In the genomic region with DNA sequence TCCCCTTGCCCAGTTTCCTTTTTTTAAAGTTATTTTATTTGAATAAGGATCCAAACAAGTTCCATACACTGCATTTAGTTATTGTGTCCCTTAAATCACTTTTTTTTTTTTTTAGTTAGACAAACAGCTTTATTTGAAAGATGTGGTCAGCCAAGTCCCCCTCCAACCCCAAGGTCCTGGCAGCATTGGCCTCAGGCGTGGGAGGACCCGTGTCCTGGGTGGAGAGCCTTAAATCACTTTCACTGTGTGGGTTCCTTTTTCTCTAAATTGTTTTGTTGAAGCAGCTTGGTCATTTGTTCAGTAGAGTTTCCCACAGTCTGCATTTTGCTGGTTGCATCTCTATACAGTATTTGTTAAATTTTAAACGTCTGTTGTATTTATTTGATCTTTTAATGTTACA, we compare ENCODE assay signal across 27 cellular contexts. TPM values are rescaled to one million over a fixed set of nuclear protein-coding genes. Genes with fewer than 3 reads are reported as not detected.
DNase-seq lines count a peak whose midpoint lies in the region; ATAC-seq, FAIRE-seq and TF ChIP-seq lines count a peak whose summit lies in the region.
"Had no signal": no experiment of that assay in that cellular context is flagged by ENCODE, and none has a peak within 500 bp of the region (broad histone marks: within the 10 kb centered on the region; RNA-seq: fewer than 3 reads in every experiment).

No MANE protein-coding gene starts in this region.

- intact Hi-C loops in GM12878 (cut with micrococcal nuclease; ENCODE audit: unreplicated experiment) = no loop called here

- H3K4me1 ChIP-seq in GM12878 (ENCODE audit: control insufficient read depth, insufficient read depth, low read length) (peaks cover 10% of the 10 kb centered on the region), trophoblast cell (ENCODE audit: control insufficient read depth in 1 of 2, insufficient read depth in 2 of 2, low read length in 2 of 2) (peaks cover 0 to 2% of the 10 kb centered on the region in 2 experiments)

- H3K4me1 Mint-ChIP-seq in nephron progenitor cell = peaks cover 34% of the 10 kb centered on the region

- TF ChIP-seq CTCF in NB4 (IDR thresholded peaks at IDR 0.05; ENCODE audit: low read depth, low read length) (no peak), GM12878 (IDR thresholded peaks at IDR 0.05 in 2 of 3, conservative IDR thresholded peaks at IDR 0.05 in 1 of 3; ENCODE audit: control insufficient read depth in 2 of 3, extremely low read depth in 1 of 3, insufficient read depth in 1 of 3, low read depth in 3 of 3, low read length in 3 of 3) (no peak), nephron progenitor cell (IDR thresholded peaks at IDR 0.05) (no peak), D721Med (IDR thresholded peaks at IDR 0.05; ENCODE audit: insufficient read depth, missing control alignments) (no peak)

- RAD21 ChIA-PET in GM12878 (lab: Charles Lee; ENCODE audit: unreplicated experiment) = interaction anchor here (0.7 kb wide), 1 partner anchor 63 kb away, joined by 3 read pairs; no protein-coding TSS in a partner anchor

- SMC1A ChIA-PET in GM12878 (lab: Charles Lee; ENCODE audit: uncharacterized antibody, unreplicated experiment) = no interaction called here

- no peak overlapping the region for H4K12ac ChIP-seq in trophoblast cell (ENCODE audit: low read depth, low read length)

- no TSS peak for BruUV-seq in GM12878 (replicated peaks; lab: Mats Ljungman, UMichigan)

- POLR2A ChIA-PET in GM12878 (lab: Charles Lee) = interaction anchor here (0.7 to 8.4 kb wide), 2 partner anchors 21 to 63 kb away, joined by 3 to 140 read pairs; no protein-coding TSS in a partner anchor

- H3K36me3 Mint-ChIP-seq in nephron progenitor cell (ENCODE audit: low read depth) = peaks cover 9% of the 10 kb centered on the region

- H3K14ac ChIP-seq in trophoblast cell (ENCODE audit: low read length) = no peak overlapping the region

- H2BK120ac ChIP-seq in trophoblast cell (ENCODE audit: insufficient read depth, low read length, poor library complexity) = no peak overlapping the region

- H3K4me2 ChIP-seq in GM12878 (ENCODE audit: control insufficient read depth, insufficient read depth) = no peak overlapping the region
- H3K4me2 ChIP-seq in trophoblast cell (ENCODE audit: low read length) = no peak overlapping the region
- H3K4me2 ChIP-seq: PC-9 had no signal

- H3K9ac ChIP-seq in GM12878 (ENCODE audit: control insufficient read depth, insufficient read depth, low read length) (no peak overlapping the region), trophoblast cell (ENCODE audit: low read length) (no peak overlapping the region)

- H2AFZ ChIP-seq in GM12878 (ENCODE audit: control insufficient read depth, low read depth, low read length) (no peak overlapping the region), trophoblast cell (ENCODE audit: insufficient read depth, low read length, poor library complexity) (no peak overlapping the region)
- H2AFZ ChIP-seq: PC-9 had no signal

- H3K27me3 ChIP-seq in GM12878 (replicated peaks in 1 of 2; ENCODE audit: control insufficient read depth in 2 of 2, insufficient read depth in 2 of 2, low read length in 1 of 2) = no peaks in the 10 kb centered on the region
- no peaks in the 10 kb centered on the region for H3K27me3 ChIP-seq in trophoblast cell (ENCODE audit: insufficient read depth, low read length)

- CTCF ChIA-PET in GM12878 (lab: Yijun Ruan, JAX) = interaction anchor here (0.6 kb wide), 1 partner anchor 19 kb away, joined by 3 read pairs; no protein-coding TSS in a partner anchor

- H3K36me3 ChIP-seq in GM12878 (ENCODE audit: control insufficient read depth in 2 of 2, insufficient read depth in 2 of 2, low read length in 1 of 2) (no peaks in the 10 kb centered on the region), trophoblast cell (ENCODE audit: control insufficient read depth in 1 of 2, insufficient read depth in 2 of 2, low read length in 2 of 2) (no peaks in the 10 kb centered on the region)

- H3K4me3 ChIP-seq in NB4 (ENCODE audit: low read depth, low read length) (no peak overlapping the region), GM12878 (no peak overlapping the region), trophoblast cell (ENCODE audit: low read depth, low read length) (no peak overlapping the region)
- H3K4me3 ChIP-seq: PC-9 had no signal

- H3K27ac Mint-ChIP-seq in nephron progenitor cell = no peak overlapping the region
- H3K27ac Mint-ChIP-seq: B cell; CD8-positive, alpha-beta memory T cell had no signal

- no peak overlapping the region for H3K4ac ChIP-seq in trophoblast cell (ENCODE audit: low read depth, low read length)

- peak; percentile 26 for DNase-seq in NB4 (ENCODE audit: low read depth)
- DNase-seq in GM12878 (ENCODE audit: low read depth, low spot score) = no peak
- peak; percentile 37 for DNase-seq in nephron progenitor cell
- DNase-seq in trophoblast cell = no peak
- no peak for DNase-seq in D721Med (ENCODE audit: insufficient read length, low spot score)
- DNase-seq in RCC 7860 (ENCODE audit: low spot score) = no peak
- DNase-seq: CD8-positive, alpha-beta memory T cell; DMS79 treated with DMSO at 0.1 percent for 48 hours; GF-D8; GOT3; HCEC 1CT; Kasumi-1; NCI-H1417; NCI-H1694; NCI-H2029 treated with DMSO at 0.1 percent for 48 hours; NCI-H446 treated with DMSO at 0.1 percent for 48 hours; NCI-H526; NCI-H82; NK-92 treated with Interleukin-12 subunit alpha and Interleukin-12 subunit beta, amount 100 ng/mL, for 24 hours; PC-9; SHP77 treated with DMSO at 0.1 percent for 48 hours had no signal

- H3K79me2 ChIP-seq in GM12878 (ENCODE audit: control insufficient read depth, insufficient read depth, low read length) (peaks cover 24% of the 10 kb centered on the region), trophoblast cell (ENCODE audit: control insufficient read depth, insufficient read depth, low read length, poor library complexity) (peaks cover 1% of the 10 kb centered on the region)

- 75% methylated on average over 3 of the region's 3 CpGs for WGBS in GM12878 (ENCODE audit: insufficient coverage, insufficient replicate concordance, low lambda C conversion rate, missing lambda C conversion rate)
- WGBS in trophoblast cell (ENCODE audit: extremely low coverage, insufficient coverage, insufficient read length) = no CpG with 5 or more reads among the region's 3 CpGs

- H3K23ac ChIP-seq in trophoblast cell (ENCODE audit: low read length) = no peak overlapping the region

- H3K9me3 Mint-ChIP-seq in nephron progenitor cell = no peaks in the 10 kb centered on the region
- H3K9me3 Mint-ChIP-seq: CD8-positive, alpha-beta memory T cell had no signal

- FAIRE-seq in GM12878 (lab: Jason Lieb, UNC) = no peak
- FAIRE-seq in D721Med (lab: Jason Lieb, UNC) = no peak
- FAIRE-seq in RCC 7860 (lab: Jason Lieb, UNC) = no peak
- FAIRE-seq: GM12892 had no signal

- in situ Hi-C loops in GM12878 (cut with MboI) = no loop called here

- H3K27me3 Mint-ChIP-seq in nephron progenitor cell (ENCODE audit: low read depth, poor library complexity) = peaks cover 7% of the 10 kb centered on the region
- H3K27me3 Mint-ChIP-seq: B cell; CD8-positive, alpha-beta memory T cell had no signal

- no peak overlapping the region for H2AK5ac ChIP-seq in trophoblast cell (ENCODE audit: low read length)

- no peaks in the 10 kb centered on the region for H3K9me3 ChIP-seq in GM12878 (replicated peaks; ENCODE audit: control insufficient read depth, insufficient read depth, low read length)
- H3K9me3 ChIP-seq in trophoblast cell (ENCODE audit: insufficient read depth, low read depth, low read length) = no peaks in the 10 kb centered on the region

- TF ChIP-seq POLR2A in NB4 (IDR thresholded peaks at IDR 0.05; ENCODE audit: extremely low read depth, insufficient read length) (no peak), GM12878 (IDR thresholded peaks at IDR 0.05; ENCODE audit: low read depth, low read length) (no peak)

- no peak for ATAC-seq in GM12878
- ATAC-seq in HG02840 (IDR thresholded peaks at IDR 0.05; ENCODE audit: low FRiP score, unreplicated experiment) = no peak

- H3K79me1 ChIP-seq in trophoblast cell (ENCODE audit: low read length) = peaks cover 10% of the 10 kb centered on the region

- H3K27ac ChIP-seq in GM12878 (ENCODE audit: control insufficient read depth, insufficient read depth) (no peak overlapping the region), trophoblast cell (ENCODE audit: low read depth, low read length) (no peak overlapping the region)
- H3K27ac ChIP-seq: C4-2B, PC-9 had no signal

- H2BK5ac ChIP-seq in trophoblast cell (ENCODE audit: low read depth, low read length, poor library complexity) = no peak overlapping the region

- H4K8ac ChIP-seq in trophoblast cell (ENCODE audit: low read depth, low read length) = no peak overlapping the region

- H3K18ac ChIP-seq in trophoblast cell (ENCODE audit: low read length) = no peak overlapping the region

- peak overlapping the region; percentile 26 for H3K4me3 Mint-ChIP-seq in nephron progenitor cell
- H3K4me3 Mint-ChIP-seq: B cell had no signal

- no peak for TF ChIP-seq RAD21 in GM12878 (IDR thresholded peaks at IDR 0.05; ENCODE audit: insufficient read depth, low read depth, low read length)

- no peaks in the 10 kb centered on the region for H4K20me1 ChIP-seq in GM12878 (ENCODE audit: control insufficient read depth, insufficient read depth)

- H4K91ac ChIP-seq in trophoblast cell (ENCODE audit: low read depth, low read length) = no peak overlapping the region

- H2BK12ac ChIP-seq in trophoblast cell (ENCODE audit: low read length) = no peak overlapping the region

- no peak for TF ChIP-seq EP300 in GM12878 (IDR thresholded peaks at IDR 0.05; ENCODE audit: borderline replicate concordance in 1 of 2, control insufficient read depth in 1 of 2, low read depth in 2 of 2, low read length in 2 of 2)

RNA-seq across cellular contexts. Expression of a gene that starts 5.2 kb away (rescaled TPM):
- total RNA-seq in GM12878 (2013; cell fraction: nucleolus; rRNA removed) = 17.2 and 18.1 TPM in 2 replicates
- total RNA-seq in GM12878 (2014; rRNA removed) (35.4 and 39.0 TPM in 2 replicates), GM12878 (2014; rRNA removed; fragmentation: Illumina TruSeq; extraction: Trizol) (18.5 and 19.3 TPM in 2 replicates), GM12878 (2021) (18.5 and 21.3 TPM in 2 replicates)
- polyA plus RNA-seq in GM12878 (2011; ENCODE audit: low read depth) = 10.6 TPM
- polyA plus RNA-seq in GM12878 (2011; rRNA removed) (10.1 and 16.7 TPM in 2 replicates), GM12878 (2014; fragmentation: Illumina TruSeq; extraction: Trizol) (9.1 and 14.2 TPM in 2 replicates), GM12878 (2014; fragmentation: Nextera tagmentation; extraction: Ambion mirVana) (1 to 10 TPM; 2.5 to 6.3 TPM), GM12878 (2014; rRNA removed) (22.7 and 26.0 TPM in 2 replicates), GM12878 (2016; fragmentation: Nextera tagmentation; extraction: Ambion mirVana) (10 to 100 TPM; 40.1 to 41.9 TPM)
- polyA plus RNA-seq in GM12878 (2011; cell fraction: cytosol; rRNA removed) = 19.5 and 20.4 TPM in 2 replicates
- polyA plus RNA-seq in GM12878 (2011; cell fraction: nucleus; rRNA removed) = 23.6 and 26.5 TPM in 2 replicates
- polyA plus RNA-seq in GM12878 (2012) = 15.5 and 19.3 TPM in 2 replicates
- polyA minus RNA-seq in GM12878 (2011; rRNA and poly(A)+ RNA removed) = 7.2 and 7.9 TPM in 2 replicates
- 4.7 and 6.0 TPM in 2 replicates for polyA minus RNA-seq in GM12878 (2011; cell fraction: cytosol; rRNA and poly(A)+ RNA removed)
- 11.1 and 13.3 TPM in 2 replicates for polyA minus RNA-seq in GM12878 (2011; cell fraction: nucleus; rRNA and poly(A)+ RNA removed)
- polyA plus RNA-seq in trophoblast cell (2013) = 19.7 and 20.7 TPM in 2 replicates

RNA-seq across cellular contexts. Expression of a gene that starts 28.7 kb away (rescaled TPM):
- not detected in 2 replicates for total RNA-seq in GM12878 (2013; cell fraction: nucleolus; rRNA removed)
- not detected in 2 replicates for total RNA-seq in GM12878 (2014; rRNA removed)
- total RNA-seq in GM12878 (2014; rRNA removed; fragmentation: Illumina TruSeq; extraction: Trizol) = not detected in 2 replicates
- not detected in 2 replicates for total RNA-seq in GM12878 (2021)
- not detected for polyA plus RNA-seq in GM12878 (2011; ENCODE audit: low read depth)
- polyA plus RNA-seq in GM12878 (2011; rRNA removed) = not detected in 2 replicates
- not detected in 2 replicates for polyA plus RNA-seq in GM12878 (2011; cell fraction: cytosol; rRNA removed)
- polyA plus RNA-seq in GM12878 (2011; cell fraction: nucleus; rRNA removed) = not detected in 2 replicates
- not detected in 2 replicates for polyA plus RNA-seq in GM12878 (2012)
- not detected in 2 replicates for polyA plus RNA-seq in GM12878 (2014; fragmentation: Illumina TruSeq; extraction: Trizol)
- polyA plus RNA-seq in GM12878 (2014; fragmentation: Nextera tagmentation; extraction: Ambion mirVana) = under 1 TPM in 1 of 2 experiments, not detected in 1; 0.08 TPM
- polyA plus RNA-seq in GM12878 (2014; rRNA removed) = not detected in 2 replicates
- not detected for polyA plus RNA-seq in GM12878 (2016; fragmentation: Nextera tagmentation; extraction: Ambion mirVana)
- not detected in 2 replicates for polyA minus RNA-seq in GM12878 (2011; rRNA and poly(A)+ RNA removed)
- not detected in 2 replicates for polyA minus RNA-seq in GM12878 (2011; cell fraction: cytosol; rRNA and poly(A)+ RNA removed)
- not detected in 2 replicates for polyA minus RNA-seq in GM12878 (2011; cell fraction: nucleus; rRNA and poly(A)+ RNA removed)
- 0.01 and 0.04 TPM in 2 replicates for polyA plus RNA-seq in trophoblast cell (2013)
- total RNA-seq: HT-29, M059J, PC-9 had no signal

RNA-seq across cellular contexts. Expression of a gene that starts 30.8 kb away (rescaled TPM):
- total RNA-seq in GM12878 (2013; cell fraction: nucleolus; rRNA removed) = 24.4 and 25.3 TPM in 2 replicates
- total RNA-seq in GM12878 (2014; rRNA removed) (8.8 and 8.9 TPM in 2 replicates), GM12878 (2014; rRNA removed; fragmentation: Illumina TruSeq; extraction: Trizol) (8.0 and 8.2 TPM in 2 replicates), GM12878 (2021) (12.3 and 13.6 TPM in 2 replicates)
- 7.3 TPM for polyA plus RNA-seq in GM12878 (2011; ENCODE audit: low read depth)
- polyA plus RNA-seq in GM12878 (2011; rRNA removed) (16.6 and 18.2 TPM in 2 replicates), GM12878 (2014; fragmentation: Illumina TruSeq; extraction: Trizol) (13.9 and 16.7 TPM in 2 replicates), GM12878 (2014; fragmentation: Nextera tagmentation; extraction: Ambion mirVana) (1 to 10 TPM; 1.9 to 2.0 TPM), GM12878 (2014; rRNA removed) (8.8 and 10.5 TPM in 2 replicates), GM12878 (2016; fragmentation: Nextera tagmentation; extraction: Ambion mirVana) (1 to 10 TPM; 3.1 to 3.8 TPM)
- 14.6 and 15.8 TPM in 2 replicates for polyA plus RNA-seq in GM12878 (2011; cell fraction: cytosol; rRNA removed)
- polyA plus RNA-seq in GM12878 (2011; cell fraction: nucleus; rRNA removed) = 9.1 and 11.5 TPM in 2 replicates
- polyA plus RNA-seq in GM12878 (2012) = 8.6 and 9.4 TPM in 2 replicates
- 41.2 and 42.2 TPM in 2 replicates for polyA minus RNA-seq in GM12878 (2011; rRNA and poly(A)+ RNA removed)
- 11.4 and 11.6 TPM in 2 replicates for polyA minus RNA-seq in GM12878 (2011; cell fraction: cytosol; rRNA and poly(A)+ RNA removed)
- polyA minus RNA-seq in GM12878 (2011; cell fraction: nucleus; rRNA and poly(A)+ RNA removed) = 7.1 and 9.9 TPM in 2 replicates
- 3.5 TPM in 2 replicates for polyA plus RNA-seq in trophoblast cell (2013)

Comparison
In these comparisons a context has a peak if more than half of its experiments do, and no peak if none do; other contexts are left out.
1. DNase-seq: peak in NB4 (single experiment) and nephron progenitor cell (single experiment); none in GM12878 (single experiment), trophoblast cell (0 of 2), D721Med (single experiment) and RCC 7860 (single experiment).